12 cellular contexts compared by ENCODE assay signal in genomic region chr11:75851203-75851602, GRCh38. TPM values are rescaled to one million over a fixed set of nuclear protein-coding genes. Genes with fewer than 3 reads are reported as not detected.
DNase-seq lines count a peak whose midpoint lies in the region; ATAC-seq and TF ChIP-seq lines count a peak whose summit lies in the region.
"Had no signal": no experiment of that assay in that cellular context is flagged by ENCODE, and none has a peak within 500 bp of the region (broad histone marks: within the 10 kb centered on the region; RNA-seq: fewer than 3 reads in every experiment).

No MANE protein-coding gene starts in this region.

- no peak overlapping the region for H3K4me3 Mint-ChIP-seq in stimulated activated memory B cell treated with anti-CD40 and anti-IgM and Interleukin-4, amounts not matched to agents 10 μg/mL and 1 μg/mL and 100 μg/mL, for 72 hours

- TF ChIP-seq CTCF in breast epithelium (IDR thresholded peaks at IDR 0.05) (no peak), right atrium auricular region (IDR thresholded peaks at IDR 0.05) (no peak)

- H3K27ac ChIP-seq in breast epithelium = peak overlapping the region; percentile 54 to 59
- peak overlapping the region; percentile 57 to 66 for H3K27ac ChIP-seq in right atrium auricular region
- H3K27ac ChIP-seq: HL-60, right lobe of liver had no signal

- H3K27me3 ChIP-seq in breast epithelium (no peaks in the 10 kb centered on the region), right atrium auricular region (no peaks in the 10 kb centered on the region)
- H3K27me3 ChIP-seq: right lobe of liver had no signal

- H3K36me3 ChIP-seq in breast epithelium (no peaks in the 10 kb centered on the region), right atrium auricular region (no peaks in the 10 kb centered on the region)
- H3K36me3 ChIP-seq: right lobe of liver had no signal

- peaks cover 47% of the 10 kb centered on the region for H3K36me3 Mint-ChIP-seq in stimulated activated memory B cell treated with anti-CD40 and anti-IgM and Interleukin-4, amounts not matched to agents 10 μg/mL and 1 μg/mL and 100 μg/mL, for 72 hours

- peaks cover 35% of the 10 kb centered on the region for H3K4me1 Mint-ChIP-seq in stimulated activated memory B cell treated with anti-CD40 and anti-IgM and Interleukin-4, amounts not matched to agents 10 μg/mL and 1 μg/mL and 100 μg/mL, for 72 hours

- no peaks in the 10 kb centered on the region for H3K9me3 ChIP-seq in breast epithelium
- H3K9me3 ChIP-seq in right atrium auricular region = no peaks in the 10 kb centered on the region
- H3K9me3 ChIP-seq: right lobe of liver had no signal

- no peak for ATAC-seq in stimulated activated memory B cell treated with anti-CD40 and anti-IgM and Interleukin-4, amounts not matched to agents 10 μg/mL and 1 μg/mL and 100 μg/mL, for 72 hours

- H3K4me3 ChIP-seq in breast epithelium (no peak overlapping the region), right atrium auricular region (no peak overlapping the region)
- H3K4me3 ChIP-seq: right lobe of liver had no signal

- TF ChIP-seq POLR2A in breast epithelium (IDR thresholded peaks at IDR 0.05) = no peak

- H3K4me1 ChIP-seq in breast epithelium (peaks cover 0 to 9% of the 10 kb centered on the region in 2 donors), right atrium auricular region (peaks cover 0 to 25% of the 10 kb centered on the region in 2 donors)
- H3K4me1 ChIP-seq: right lobe of liver had no signal

- no peaks in the 10 kb centered on the region for H3K27me3 Mint-ChIP-seq in stimulated activated memory B cell treated with anti-CD40 and anti-IgM and Interleukin-4, amounts not matched to agents 10 μg/mL and 1 μg/mL and 100 μg/mL, for 72 hours

- H3K27ac Mint-ChIP-seq in stimulated activated memory B cell treated with anti-CD40 and anti-IgM and Interleukin-4, amounts not matched to agents 10 μg/mL and 1 μg/mL and 100 μg/mL, for 72 hours = peak overlapping the region; percentile 19

- no peaks in the 10 kb centered on the region for H3K9me3 Mint-ChIP-seq in stimulated activated memory B cell treated with anti-CD40 and anti-IgM and Interleukin-4, amounts not matched to agents 10 μg/mL and 1 μg/mL and 100 μg/mL, for 72 hours

- DNase-seq in GM04504 (ENCODE audit: low read depth) (peak; percentile 17), breast epithelium (ENCODE audit: low spot score in 2 of 2) (no peak), right atrium auricular region (ENCODE audit: low spot score) (no peak), hepatic stellate cell (ENCODE audit: low spot score) (no peak), DMS153 treated with DMSO at 0.1 percent for 48 hours (lab: John Stamatoyannopoulos, UW; ENCODE audit: unreplicated experiment) (no peak), OCI-M2 (lab: John Stamatoyannopoulos, UW; ENCODE audit: unreplicated experiment) (no peak)
- DNase-seq: head of caudate nucleus, NCI-H510A treated with DMSO at 0.1 percent for 48 hours, right lobe of liver, SIG-M5 had no signal

- intact Hi-C loops in breast epithelium (cut with DNase I; ENCODE audit: low total_unique reads) = no loop called here

RNA-seq across cellular contexts. Expression of gene UVRAG, which starts 36.2 kb away (rescaled TPM):
- total RNA-seq in breast epithelium (10 to 100 TPM; 43.3 to 73.0 (median 48.9) TPM), right atrium auricular region (10 to 100 TPM; 13.2 to 13.9 TPM)
